ENCODE assay signal across 16 cellular contexts in the genomic region with DNA sequence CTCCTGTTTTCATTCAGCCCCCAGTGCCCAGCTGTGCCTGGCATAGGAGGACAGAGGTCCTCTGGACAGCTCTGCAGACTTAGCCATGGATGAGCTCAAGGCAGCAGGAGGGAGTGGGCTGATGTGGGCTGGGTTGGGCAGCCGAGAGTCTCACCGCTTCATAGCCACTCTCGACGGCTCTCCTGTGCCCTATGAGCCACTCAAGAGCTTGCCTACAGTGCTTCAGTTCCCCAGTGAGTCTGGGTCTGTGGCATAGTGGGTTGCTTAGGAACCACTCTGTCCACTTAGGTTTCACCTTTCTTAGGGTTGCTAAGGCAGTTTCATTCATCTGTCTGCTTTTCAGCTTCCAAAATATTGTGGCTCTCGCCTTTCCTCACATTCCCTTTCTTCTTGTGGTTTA.
DNase-seq lines count a peak whose midpoint lies in the region; ATAC-seq and TF ChIP-seq lines count a peak whose summit lies in the region.
"Had no signal": no experiment of that assay in that cellular context is flagged by ENCODE, and none has a peak within 500 bp of the region (broad histone marks: within the 10 kb centered on the region; RNA-seq: fewer than 3 reads in every experiment).

No MANE protein-coding gene starts in this region.

- no peak overlapping the region for H3K27ac ChIP-seq in lower lobe of right lung
- no peak overlapping the region for H3K27ac ChIP-seq in prostate gland

- WGBS in prostate gland = 85% methylated on average over 5 of the region's 5 CpGs

- no peak for TF ChIP-seq POLR2A in prostate gland (IDR thresholded peaks at IDR 0.05)

- intact Hi-C loops in lower lobe of right lung (cut with DNase I) = no loop called here
- intact Hi-C loops in prostate gland (cut with DNase I) = no loop called here

- H3K4me3 ChIP-seq in lower lobe of right lung (no peak overlapping the region), prostate gland (no peak overlapping the region)

- ATAC-seq in lower lobe of right lung = peak; percentile 71 to 85
- ATAC-seq in GM18907 (IDR thresholded peaks at IDR 0.05; ENCODE audit: unreplicated experiment) = no peak
- ATAC-seq: Right ventricle myocardium inferior had no signal

- H3K27me3 ChIP-seq in lower lobe of right lung (ENCODE audit: low read depth) (no peaks in the 10 kb centered on the region), prostate gland (replicated peaks; ENCODE audit: insufficient read depth) (no peaks in the 10 kb centered on the region)

- TF ChIP-seq CTCF in lower lobe of right lung (IDR thresholded peaks at IDR 0.05) (no peak), prostate gland (IDR thresholded peaks at IDR 0.05) (no peak)

- DNase-seq in NCI-H2029 (lab: John Stamatoyannopoulos, UW) (peak; percentile 45), NCI-H2029 treated with DMSO at 0.1 percent for 48 hours (lab: John Stamatoyannopoulos, UW) (no peak), NCI-H128 (lab: John Stamatoyannopoulos, UW; ENCODE audit: unreplicated experiment) (peak; percentile 57), NCI-H510A (lab: John Stamatoyannopoulos, UW) (peak; percentile 63), lower lobe of right lung (peak; percentile 46), prostate gland (ENCODE audit: low spot score) (no peak)
- no peak for DNase-seq in stimulated activated CD4-positive, alpha-beta T cell treated with anti-CD3 and anti-CD28 coated beads, Interleukin-4, amount 100 ng/mL, for 24 hours
- DNase-seq: EL; KG1; NCI-H146; NCI-H2171 treated with DMSO at 0.1 percent for 48 hours; NCI-H524 treated with DMSO at 0.1 percent for 48 hours; NK-92 treated with Interleukin-12 subunit alpha and Interleukin-12 subunit beta, amount 100 ng/mL, for 24 hours; SW 1271 had no signal

- H3K36me3 ChIP-seq in lower lobe of right lung (no peaks in the 10 kb centered on the region), prostate gland (no peaks in the 10 kb centered on the region)

- H3K9me3 ChIP-seq in lower lobe of right lung (no peaks in the 10 kb centered on the region), prostate gland (no peaks in the 10 kb centered on the region)

- H3K4me1 ChIP-seq in lower lobe of right lung (no peaks in the 10 kb centered on the region), prostate gland (replicated peaks) (no peaks in the 10 kb centered on the region)

Comparison
In these comparisons a context has a peak if more than half of its experiments do, and no peak if none do; other contexts are left out.
1. DNase-seq: peak in NCI-H2029 (single experiment), NCI-H128 (single experiment), NCI-H510A (single experiment) and lower lobe of right lung (single experiment); none in NCI-H2029 treated with DMSO at 0.1 percent for 48 hours (single experiment), prostate gland (single experiment) and stimulated activated CD4-positive, alpha-beta T cell treated with anti-CD3 and anti-CD28 coated beads, Interleukin-4, amount 100 ng/mL, for 24 hours (single experiment).